Comparison of ENCODE assay signal across 8 cellular contexts in the genomic region with DNA sequence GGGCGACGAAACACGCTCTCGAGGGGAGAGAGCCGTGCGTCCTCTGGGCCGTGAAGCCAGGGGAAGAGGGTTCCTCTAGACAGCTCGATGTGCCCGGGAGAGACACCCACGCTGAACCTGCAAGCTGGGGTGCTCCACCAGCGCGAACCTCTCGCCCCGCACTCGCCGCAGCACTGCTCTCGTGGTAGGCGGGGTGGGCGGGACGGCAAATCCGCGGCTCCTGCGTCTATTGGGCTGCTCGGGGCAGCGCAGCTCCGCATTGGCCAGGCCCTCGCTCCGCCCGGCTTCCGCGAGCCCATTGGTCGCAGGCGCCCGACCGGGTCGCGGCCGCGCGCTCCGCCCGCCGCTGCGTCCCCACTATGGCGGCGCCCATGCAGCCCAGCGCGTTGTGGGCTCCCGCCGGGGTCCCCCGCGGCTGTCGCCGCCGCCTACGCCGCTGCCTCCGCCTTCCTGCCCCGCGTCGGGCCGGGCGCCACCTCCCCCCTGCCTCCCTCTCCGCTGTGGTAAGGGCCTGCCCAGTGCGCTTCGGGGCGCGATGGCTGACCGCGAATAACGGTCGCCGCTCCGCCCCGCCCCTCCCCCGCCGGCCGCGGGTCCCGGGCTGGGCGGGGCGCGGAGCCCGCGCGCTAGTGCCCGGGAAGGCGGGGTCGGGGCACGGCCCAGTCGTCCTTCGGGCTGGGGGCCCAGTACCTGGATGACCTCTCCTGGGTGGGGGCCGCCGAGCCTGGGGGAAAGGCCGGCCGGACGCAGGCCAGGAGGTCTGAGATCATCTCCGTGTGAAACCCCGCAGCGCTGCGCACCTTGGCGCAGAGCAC. TPM values are rescaled to one million over a fixed set of nuclear protein-coding genes. Genes with fewer than 3 reads are reported as not detected.
DNase-seq lines count a peak whose midpoint lies in the region; ATAC-seq and TF ChIP-seq lines count a peak whose summit lies in the region.

A gene with protein sequence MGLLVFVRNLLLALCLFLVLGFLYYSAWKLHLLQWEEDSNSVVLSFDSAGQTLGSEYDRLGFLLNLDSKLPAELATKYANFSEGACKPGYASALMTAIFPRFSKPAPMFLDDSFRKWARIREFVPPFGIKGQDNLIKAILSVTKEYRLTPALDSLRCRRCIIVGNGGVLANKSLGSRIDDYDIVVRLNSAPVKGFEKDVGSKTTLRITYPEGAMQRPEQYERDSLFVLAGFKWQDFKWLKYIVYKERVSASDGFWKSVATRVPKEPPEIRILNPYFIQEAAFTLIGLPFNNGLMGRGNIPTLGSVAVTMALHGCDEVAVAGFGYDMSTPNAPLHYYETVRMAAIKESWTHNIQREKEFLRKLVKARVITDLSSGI (plus strand): TSS at position 346 of the 815 bp plus-strand sequence. CDS start 28,727 bp downstream, outside the sequence.

- H3K27ac Mint-ChIP-seq in activated T-cell treated with anti-CD3 and anti-CD28 coated beads, Interleukin-2, amount 50 U/mL, for 24 hours, result peak within 1 kb of the TSS; percentile 91

- H3K4me3 Mint-ChIP-seq in activated T-cell treated with anti-CD3 and anti-CD28 coated beads, Interleukin-2, amount 50 U/mL, for 24 hours, result peak within 1 kb of the TSS; percentile 93

- DNase-seq in DMS153 (lab: John Stamatoyannopoulos, UW), result peak; percentile 89
- peak; percentile 89 for DNase-seq in Jurkat, Clone E6-1 (ENCODE audit: low read depth, low spot score)
- peak; percentile 94 for DNase-seq in activated T-cell treated with anti-CD3 and anti-CD28 coated beads, Interleukin-2, amount 50 U/mL, for 24 hours
- DNase-seq in stimulated activated CD8-positive, alpha-beta memory T cell treated with anti-CD3 and anti-CD28 coated beads, Interleukin-7, amount 100 ng/mL, for 24 hours (ENCODE audit: low read depth), result peak; percentile 87

- H3K36me3 ChIP-seq in muscle layer of duodenum (ENCODE audit: control insufficient read depth in 1 of 2, insufficient read depth in 2 of 2, low read length in 2 of 2), result peaks cover 24 to 25% of the 10 kb centered on the region in 2 donors

- no peaks in the 10 kb centered on the region for H3K27me3 Mint-ChIP-seq in activated T-cell treated with anti-CD3 and anti-CD28 coated beads, Interleukin-2, amount 50 U/mL, for 24 hours

- peaks cover 80% of the 10 kb centered on the region for H3K36me3 Mint-ChIP-seq in activated T-cell treated with anti-CD3 and anti-CD28 coated beads, Interleukin-2, amount 50 U/mL, for 24 hours (ENCODE audit: low read depth)

- peak within 1 kb of the TSS; percentile 89 for H3K4me3 ChIP-seq in Jurkat, Clone E6-1 (ENCODE audit: low read length)
- peak within 1 kb of the TSS; percentile 71 to 88 for H3K4me3 ChIP-seq in muscle layer of duodenum (ENCODE audit: low read depth in 1 of 2, low read length in 2 of 2)

- H3K27ac ChIP-seq in muscle layer of duodenum (ENCODE audit: low read length), result peak within 1 kb of the TSS; percentile 32

- H3K4me1 ChIP-seq in muscle layer of duodenum (ENCODE audit: control insufficient read depth in 1 of 2, insufficient read depth in 2 of 2, low read length in 2 of 2), result peaks cover 3 to 12% of the 10 kb centered on the region in 2 donors

- no peaks in the 10 kb centered on the region for H3K9me3 Mint-ChIP-seq in activated T-cell treated with anti-CD3 and anti-CD28 coated beads, Interleukin-2, amount 50 U/mL, for 24 hours

- no peaks in the 10 kb centered on the region for H3K9me3 ChIP-seq in muscle layer of duodenum (ENCODE audit: control insufficient read depth in 1 of 2, low read length in 2 of 2)

- peaks cover 32% of the 10 kb centered on the region for H3K4me1 Mint-ChIP-seq in activated T-cell treated with anti-CD3 and anti-CD28 coated beads, Interleukin-2, amount 50 U/mL, for 24 hours (ENCODE audit: low read depth)

- no peaks in the 10 kb centered on the region for H3K27me3 ChIP-seq in muscle layer of duodenum (ENCODE audit: low read depth, low read length)

- ATAC-seq in GM21619 (IDR thresholded peaks at IDR 0.05; ENCODE audit: unreplicated experiment) (peak; percentile 90), esophagus mucosa (peak; percentile 96)

TF ChIP-seq in PFSK-1, 5 proteins besides CTCF, POLR2A, EP300 and RAD21:
- TF ChIP-seq, protein P1, sequence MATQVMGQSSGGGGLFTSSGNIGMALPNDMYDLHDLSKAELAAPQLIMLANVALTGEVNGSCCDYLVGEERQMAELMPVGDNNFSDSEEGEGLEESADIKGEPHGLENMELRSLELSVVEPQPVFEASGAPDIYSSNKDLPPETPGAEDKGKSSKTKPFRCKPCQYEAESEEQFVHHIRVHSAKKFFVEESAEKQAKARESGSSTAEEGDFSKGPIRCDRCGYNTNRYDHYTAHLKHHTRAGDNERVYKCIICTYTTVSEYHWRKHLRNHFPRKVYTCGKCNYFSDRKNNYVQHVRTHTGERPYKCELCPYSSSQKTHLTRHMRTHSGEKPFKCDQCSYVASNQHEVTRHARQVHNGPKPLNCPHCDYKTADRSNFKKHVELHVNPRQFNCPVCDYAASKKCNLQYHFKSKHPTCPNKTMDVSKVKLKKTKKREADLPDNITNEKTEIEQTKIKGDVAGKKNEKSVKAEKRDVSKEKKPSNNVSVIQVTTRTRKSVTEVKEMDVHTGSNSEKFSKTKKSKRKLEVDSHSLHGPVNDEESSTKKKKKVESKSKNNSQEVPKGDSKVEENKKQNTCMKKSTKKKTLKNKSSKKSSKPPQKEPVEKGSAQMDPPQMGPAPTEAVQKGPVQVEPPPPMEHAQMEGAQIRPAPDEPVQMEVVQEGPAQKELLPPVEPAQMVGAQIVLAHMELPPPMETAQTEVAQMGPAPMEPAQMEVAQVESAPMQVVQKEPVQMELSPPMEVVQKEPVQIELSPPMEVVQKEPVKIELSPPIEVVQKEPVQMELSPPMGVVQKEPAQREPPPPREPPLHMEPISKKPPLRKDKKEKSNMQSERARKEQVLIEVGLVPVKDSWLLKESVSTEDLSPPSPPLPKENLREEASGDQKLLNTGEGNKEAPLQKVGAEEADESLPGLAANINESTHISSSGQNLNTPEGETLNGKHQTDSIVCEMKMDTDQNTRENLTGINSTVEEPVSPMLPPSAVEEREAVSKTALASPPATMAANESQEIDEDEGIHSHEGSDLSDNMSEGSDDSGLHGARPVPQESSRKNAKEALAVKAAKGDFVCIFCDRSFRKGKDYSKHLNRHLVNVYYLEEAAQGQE (IDR thresholded peaks at IDR 0.05; ENCODE audit: insufficient read depth in 1 of 2, low read depth in 2 of 2, low read length in 2 of 2), result 0 out of 4 replicates have a peak, but pooled peaks have one; percentile 12 to 17
- TF ChIP-seq TAF1 (IDR thresholded peaks at IDR 0.05; ENCODE audit: borderline replicate concordance, insufficient read depth, low read length) (peak; percentile 63; the same call in 1 of the 2 replicates), FOXP2 (optimal IDR thresholded peaks at IDR 0.05; ENCODE audit: borderline replicate concordance, extremely low read depth, extremely low read length, insufficient read depth) (no peak), POLR2AphosphoS5 (IDR thresholded peaks at IDR 0.05; ENCODE audit: low read depth, low read length) (peak; percentile 90)

RNA-seq across cellular contexts. Expression of the gene that starts here (rescaled TPM):
- polyA plus RNA-seq in Jurkat, Clone E6-1 (2012; ENCODE audit: insufficient read depth, insufficient read length), result 33.3 TPM
- 27.2 TPM for polyA plus RNA-seq in PFSK-1 (2012; ENCODE audit: insufficient read length, low read depth)
- total RNA-seq in esophagus mucosa, result 5.5 TPM

Comparison
In these comparisons a context has a peak if more than half of its experiments do, and no peak if none do; other contexts are left out.
1. Peak in every context shown above with its lines: DNase-seq, ATAC-seq, H3K4me3 ChIP-seq and H3K27ac ChIP-seq.